Comparison of ENCODE assay signal across 8 cellular contexts in genomic region chr1:87329756-87330200, GRCh38. TPM values are rescaled to one million over a fixed set of nuclear protein-coding genes. Genes with fewer than 3 reads are reported as not detected.
DNase-seq lines count a peak whose midpoint lies in the region; ATAC-seq and TF ChIP-seq lines count a peak whose summit lies in the region.

No MANE protein-coding gene starts in this region.

- H4K20me1 ChIP-seq in OCI-LY1 (ENCODE audit: insufficient read depth, low read length) = no peaks in the 10 kb centered on the region

- peak; percentile 68 for DNase-seq in SIG-M5 treated with dmso at 0.1 percent for 504 hours (lab: John Stamatoyannopoulos, UW; ENCODE audit: unreplicated experiment)
- no peak for DNase-seq in SIG-M5 (lab: John Stamatoyannopoulos, UW)
- DNase-seq in colonic mucosa = no peak
- DNase-seq in GOT3 (lab: John Stamatoyannopoulos, UW) = no peak
- no peak for DNase-seq in GM19240 (ENCODE audit: insufficient read length, low spot score)

- no peak overlapping the region for H2AFZ ChIP-seq in OCI-LY1 (ENCODE audit: low read length)

- H3F3A ChIP-seq in OCI-LY1 (ENCODE audit: insufficient read depth, low read length) = peaks cover 10% of the 10 kb centered on the region

- no peaks in the 10 kb centered on the region for H3K9me2 ChIP-seq in OCI-LY1 (ENCODE audit: low read depth, low read length)

- peak overlapping the region; percentile 89 for H3K4me2 ChIP-seq in OCI-LY1 (ENCODE audit: low read length)

- intact Hi-C loops in colonic mucosa (cut with DNase I) = loop anchor here (10.0 kb wide), 2 partner anchors 265 to 355 kb away; no protein-coding TSS in a partner anchor

- H3K9ac ChIP-seq in OCI-LY1 (ENCODE audit: low read length) (peak overlapping the region; percentile 68), colonic mucosa (ENCODE audit: low read depth in 2 of 2, low read length in 2 of 2) (peak overlapping the region; percentile 79 to 84), mucosa of rectum (ENCODE audit: low read depth in 1 of 2, low read length in 2 of 2) (peak overlapping the region; percentile 63 to 95)

- H3K27ac ChIP-seq in OCI-LY1 (ENCODE audit: low read depth, low read length, poor library complexity, severe bottlenecking) = peak overlapping the region; percentile 54
- peak overlapping the region; percentile 93 for H3K27ac ChIP-seq in colonic mucosa
- H3K27ac ChIP-seq in mucosa of rectum (ENCODE audit: low read depth in 2 of 2, low read length in 2 of 2) = peak overlapping the region; percentile 92

- H3K27me3 ChIP-seq in OCI-LY1 (ENCODE audit: insufficient read depth, low read length) (no peaks in the 10 kb centered on the region), colonic mucosa (no peaks in the 10 kb centered on the region), mucosa of rectum (ENCODE audit: control insufficient read depth in 2 of 2, insufficient read depth in 2 of 2, low read length in 2 of 2) (no peaks in the 10 kb centered on the region)

- no peaks in the 10 kb centered on the region for H3K79me2 ChIP-seq in OCI-LY1 (ENCODE audit: insufficient read depth, low read length)

- TF ChIP-seq CTCF in OCI-LY1 (IDR thresholded peaks at IDR 0.05; ENCODE audit: low read length) (no peak), colonic mucosa (IDR thresholded peaks at IDR 0.05) (no peak)

- no peak for ATAC-seq in GM21390 (IDR thresholded peaks at IDR 0.05; ENCODE audit: unreplicated experiment)

- H3K4me3 ChIP-seq in OCI-LY1 (ENCODE audit: low read depth, low read length, poor library complexity, severe bottlenecking) (peak overlapping the region; percentile 80), colonic mucosa (peak overlapping the region; percentile 61), mucosa of rectum (ENCODE audit: low read length in 2 of 2) (peak overlapping the region; percentile 85 to 87)

- peaks cover 17% of the 10 kb centered on the region for H3K36me3 ChIP-seq in OCI-LY1 (ENCODE audit: insufficient read depth, low read length)
- H3K36me3 ChIP-seq in colonic mucosa = no peaks in the 10 kb centered on the region
- no peaks in the 10 kb centered on the region for H3K36me3 ChIP-seq in mucosa of rectum (ENCODE audit: control insufficient read depth in 2 of 2, insufficient read depth in 2 of 2, low read length in 2 of 2)

- H3K4me1 ChIP-seq in OCI-LY1 (ENCODE audit: insufficient read depth, low read length, severe bottlenecking) (peaks cover 60% of the 10 kb centered on the region), colonic mucosa (peaks cover 15% of the 10 kb centered on the region), mucosa of rectum (ENCODE audit: control insufficient read depth in 2 of 2, insufficient read depth in 2 of 2, low read length in 2 of 2) (peaks cover 19 to 25% of the 10 kb centered on the region in 2 donors)

- H3K9me3 ChIP-seq in OCI-LY1 (ENCODE audit: low read length) (no peaks in the 10 kb centered on the region), colonic mucosa (no peaks in the 10 kb centered on the region), mucosa of rectum (ENCODE audit: control insufficient read depth in 2 of 2, low read length in 2 of 2) (no peaks in the 10 kb centered on the region)

RNA-seq across cellular contexts. Expression of gene LMO4, which starts 1.1 kb away (rescaled TPM):
- 10 to 100 TPM; 23.6 to 24.1 TPM for total RNA-seq in colonic mucosa
